Comparison of ENCODE assay signal across 26 cellular contexts in the genomic region with DNA sequence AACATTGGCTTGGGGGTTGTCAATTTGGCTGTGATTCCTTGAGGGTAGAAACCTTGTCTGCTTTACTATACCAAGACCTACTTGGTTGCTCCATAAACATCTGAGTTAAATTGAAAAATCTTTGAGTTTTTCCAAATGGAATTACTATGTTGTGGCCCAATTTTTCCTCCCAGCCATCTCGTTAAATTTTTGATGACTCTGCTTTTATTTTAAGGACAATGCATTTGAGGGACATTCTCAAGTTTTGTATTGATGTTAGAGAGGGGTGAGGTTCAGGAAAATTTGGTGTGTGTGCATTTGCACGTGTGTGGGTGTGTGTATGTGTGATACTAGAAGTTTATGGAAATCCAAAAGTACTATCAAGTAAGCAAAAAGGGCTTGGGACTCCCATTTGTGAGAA.
"Had no signal": no experiment of that assay in that cellular context is flagged by ENCODE, and none has a peak within 500 bp of the region (broad histone marks: within the 10 kb centered on the region; RNA-seq: fewer than 3 reads in every experiment).

No MANE protein-coding gene starts in this region.

- H3K9me3 ChIP-seq: ovary, psoas muscle, spleen, stomach, thoracic aorta, thyroid gland, tibial nerve, upper lobe of left lung, vagina had no signal

- H2AFZ ChIP-seq: parathyroid adenoma had no signal

- H3K4me1 ChIP-seq: parathyroid adenoma, psoas muscle, thyroid gland had no signal

- H3K27me3 ChIP-seq: ovary, spleen, stomach, thyroid gland, tibial nerve, upper lobe of left lung, vagina had no signal

- H3K9ac ChIP-seq: parathyroid adenoma had no signal

- H3K27ac ChIP-seq: ovary, parathyroid adenoma, psoas muscle, skin epidermis, stomach, thoracic aorta, thyroid gland, tibial nerve, upper lobe of left lung, vagina had no signal

- DNase-seq: naive thymus-derived CD4-positive, alpha-beta T cell; natural killer cell; occipital lobe; ovary; posterior cingulate gyrus; psoas muscle; right cardiac atrium; spleen; stimulated activated CD4-positive, alpha-beta T cell treated with anti-CD3 and anti-CD28 coated beads, Interleukin-12 subunit alpha, Interleukin-12 subunit beta, amount 100 ng/mL, for 4 hours; stimulated activated CD4-positive, alpha-beta T cell treated with anti-CD3 and anti-CD28 coated beads, Interleukin-1b, Interleukin-23, amount 100 ng/mL, for 48 hours; stimulated activated CD4-positive, alpha-beta T cell treated with anti-CD3 and anti-CD28 coated beads, Interleukin-4, amount 100 ng/mL, for 1 hour; stimulated activated naive B cell treated with anti-CD40 and anti-IgM and Interleukin-4, amounts not matched to agents 10 μg/mL and 1 μg/mL and 100 μg/mL, for 72 hours; stimulated activated naive CD4-positive, alpha-beta T cell treated with Interleukin-2 at 50 U/mL for 16 hours; stomach; thyroid gland; trophoblast cell; upper lobe of left lung had no signal

- ATAC-seq: naive thymus-derived CD4-positive, alpha-beta T cell; natural killer cell; psoas muscle; right cardiac atrium; sciatic nerve; stimulated activated effector memory CD8-positive, alpha-beta T cell treated with anti-CD3 and anti-CD28 coated beads, Interleukin-12 subunit alpha, Interleukin-12 subunit beta, amount 100 ng/mL, for 72 hours; stimulated activated naive B cell treated with anti-CD40 and anti-IgM and Interleukin-4, amounts not matched to agents 10 μg/mL and 1 μg/mL and 100 μg/mL, for 72 hours had no signal

- FAIRE-seq: urothelium cell line had no signal

- H3K4me2 ChIP-seq: smooth muscle cell had no signal

- H3K79me2 ChIP-seq: parathyroid adenoma had no signal

- H3K4me3 ChIP-seq: ovary, psoas muscle, skin epidermis, smooth muscle cell, spleen, stomach, thoracic aorta, thyroid gland, tibial nerve, upper lobe of left lung, vagina had no signal

- H3K36me3 ChIP-seq: ovary, spleen, stomach, thoracic aorta, thyroid gland, tibial nerve, upper lobe of left lung, vagina had no signal
